Comparison of ENCODE assay signal across 10 cellular contexts in the genomic region with DNA sequence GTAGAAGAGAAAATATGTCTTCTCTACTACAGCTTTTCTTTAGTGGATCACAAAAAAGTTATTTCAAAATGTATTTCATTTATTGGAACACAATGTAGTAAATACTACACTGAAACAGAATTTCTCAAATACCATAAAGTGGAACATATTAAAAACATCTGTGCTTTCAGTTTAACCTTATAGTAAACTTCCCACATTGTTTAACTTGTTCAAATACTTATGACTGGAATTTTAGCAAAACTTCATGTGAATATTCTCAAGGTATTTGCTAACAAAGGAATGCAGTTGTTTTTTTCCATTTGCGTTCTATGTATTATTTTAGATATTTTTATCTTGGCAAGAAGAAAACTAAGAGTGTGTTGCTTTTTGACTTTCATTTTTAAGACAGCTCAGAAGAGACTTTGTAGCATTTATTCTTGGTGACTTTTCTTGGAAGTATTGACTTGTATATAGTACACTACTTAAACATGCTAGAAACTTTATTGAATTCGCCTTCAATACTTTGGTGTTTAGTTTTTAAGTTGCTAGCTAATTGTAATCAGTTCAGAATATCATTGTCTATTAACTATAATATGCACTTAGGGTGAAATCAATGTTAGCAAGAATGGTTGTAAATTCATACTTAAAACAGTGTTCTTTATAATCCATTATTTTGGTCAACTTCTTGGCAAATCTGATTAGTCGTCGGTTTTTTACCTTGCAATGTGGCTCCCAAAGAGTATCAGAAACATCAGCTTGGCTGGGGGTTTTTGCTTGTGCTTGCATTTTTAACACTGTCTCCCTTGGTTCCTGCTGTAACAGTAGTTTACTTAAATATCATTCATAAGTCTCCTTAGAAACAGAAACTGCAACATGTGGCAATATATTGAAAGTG. TPM values are rescaled to one million over a fixed set of nuclear protein-coding genes. Genes with fewer than 3 reads are reported as not detected.
A peak's percentile ranks its signal among the peaks of the same experiment; 100 is the strongest.
DNase-seq lines count a peak whose midpoint lies in the region; ATAC-seq, FAIRE-seq and TF ChIP-seq lines count a peak whose summit lies in the region.
"Had no signal": no experiment of that assay in that cellular context is flagged by ENCODE, and none has a peak within 500 bp of the region (broad histone marks: within the 10 kb centered on the region; RNA-seq: fewer than 3 reads in every experiment).

No MANE protein-coding gene starts in this region.

- no peaks in the 10 kb centered on the region for H4K20me1 ChIP-seq in OCI-LY7 (ENCODE audit: insufficient read depth, low read length)

- no peak overlapping the region for H3K4me3 Mint-ChIP-seq in activated CD4-positive, alpha-beta T cell treated with anti-CD3 and anti-CD28 coated beads, Interleukin-2, amount 10 ng/mL, durations not matched to agents 24 days and 14 days
- H3K4me3 Mint-ChIP-seq: CD14-positive monocyte had no signal

- H3K79me2 ChIP-seq in OCI-LY7 (ENCODE audit: insufficient read depth, low read depth, low read length) = no peaks in the 10 kb centered on the region

- no peak overlapping the region for H3K4me2 ChIP-seq in OCI-LY7 (ENCODE audit: low read length)

- DNase-seq in AG09319 (ENCODE audit: extremely low read depth, low read depth) (peak; percentile 43), OCI-LY7 (ENCODE audit: low spot score) (no peak), WERI-Rb-1 (no peak)
- no peak for DNase-seq in activated naive CD4-positive, alpha-beta T cell treated with anti-CD3 and anti-CD28 coated beads, Interleukin-2, amount 50 U/mL, for 72 hours (ENCODE audit: low spot score in 2 of 2)
- no peak for DNase-seq in activated CD4-positive, alpha-beta T cell treated with anti-CD3 and anti-CD28 coated beads, Interleukin-2, amount 10 ng/mL, durations not matched to agents 24 days and 14 days
- DNase-seq in effector CD4-positive, alpha-beta T cell = no peak
- DNase-seq: stimulated activated CD4-positive, alpha-beta T cell treated with anti-CD3 and anti-CD28 coated beads, Interleukin-2, amount 100 ng/mL, for 24 hours had no signal

- FAIRE-seq in islet of Langerhans (lab: Jason Lieb, UNC) = peak; percentile 79

- POLR2A ChIA-PET in OCI-LY7 (lab: Charles Lee) = interaction anchor here (0.6 to 1.9 kb wide), 4 partner anchors 9 to 185 kb away, joined by 3 to 6 read pairs (median 3); no protein-coding TSS in a partner anchor

- peaks cover 50% of the 10 kb centered on the region for H3K27me3 Mint-ChIP-seq in activated CD4-positive, alpha-beta T cell treated with anti-CD3 and anti-CD28 coated beads, Interleukin-2, amount 10 ng/mL, durations not matched to agents 24 days and 14 days

- no peaks in the 10 kb centered on the region for H3K36me3 ChIP-seq in OCI-LY7 (ENCODE audit: insufficient read depth, low read length)
- no peaks in the 10 kb centered on the region for H3K36me3 ChIP-seq in WERI-Rb-1

- ATAC-seq in GM19455 (IDR thresholded peaks at IDR 0.05; ENCODE audit: unreplicated experiment) = peak; percentile 34
- no peak for ATAC-seq in activated naive CD4-positive, alpha-beta T cell treated with anti-CD3 and anti-CD28 coated beads, Interleukin-2, amount 50 U/mL, for 72 hours

- 0 out of 2 replicates have a peak overlapping the region, but pooled peaks have one; percentile 6 for H2AFZ ChIP-seq in OCI-LY7 (ENCODE audit: low read length)

- no peaks in the 10 kb centered on the region for H3K27me3 ChIP-seq in WERI-Rb-1 (ENCODE audit: insufficient read depth, low read depth, severe bottlenecking)

- TF ChIP-seq CTCF in AG09319 (IDR thresholded peaks at IDR 0.05; ENCODE audit: low read depth, low read length) (no peak), OCI-LY7 (conservative IDR thresholded peaks at IDR 0.05; ENCODE audit: low read length) (no peak), WERI-Rb-1 (IDR thresholded peaks at IDR 0.05; ENCODE audit: low read depth, low read length) (no peak)

- no peak overlapping the region for H3K27ac Mint-ChIP-seq in activated naive CD4-positive, alpha-beta T cell treated with anti-CD3 and anti-CD28 coated beads, Interleukin-2, amount 50 U/mL, for 72 hours
- H3K27ac Mint-ChIP-seq in activated CD4-positive, alpha-beta T cell treated with anti-CD3 and anti-CD28 coated beads, Interleukin-2, amount 10 ng/mL, durations not matched to agents 24 days and 14 days = no peak overlapping the region
- H3K27ac Mint-ChIP-seq: CD14-positive monocyte had no signal

- no peaks in the 10 kb centered on the region for H3K9me2 ChIP-seq in OCI-LY7 (ENCODE audit: insufficient read depth, low read length)

- peaks cover 13% of the 10 kb centered on the region for H3K4me1 ChIP-seq in OCI-LY7 (ENCODE audit: insufficient read depth, low read length, poor library complexity, severe bottlenecking)

- no peaks in the 10 kb centered on the region for H3K9me3 Mint-ChIP-seq in activated naive CD4-positive, alpha-beta T cell treated with anti-CD3 and anti-CD28 coated beads, Interleukin-2, amount 50 U/mL, for 72 hours
- no peaks in the 10 kb centered on the region for H3K9me3 Mint-ChIP-seq in activated CD4-positive, alpha-beta T cell treated with anti-CD3 and anti-CD28 coated beads, Interleukin-2, amount 10 ng/mL, durations not matched to agents 24 days and 14 days
- H3K9me3 Mint-ChIP-seq: CD14-positive monocyte had no signal

- BruUV-seq in OCI-LY7 (replicated peaks; lab: Mats Ljungman, UMichigan) = no TSS peak

- H3K4me3 ChIP-seq in OCI-LY7 (ENCODE audit: low read depth, low read length, poor library complexity, severe bottlenecking) (no peak overlapping the region), WERI-Rb-1 (ENCODE audit: low read depth, low read length) (no peak overlapping the region)

- CTCF ChIA-PET in OCI-LY7 (lab: Charles Lee; ENCODE audit: unreplicated experiment) = no interaction called here

- no peak overlapping the region for H3K27ac ChIP-seq in OCI-LY7 (ENCODE audit: low read depth, low read length, poor library complexity, severe bottlenecking)
- no peak overlapping the region for H3K27ac ChIP-seq in WERI-Rb-1

- intact Hi-C loops in OCI-LY7 (cut with micrococcal nuclease; ENCODE audit: unreplicated experiment) = no loop called here
- intact Hi-C loops in activated CD4-positive, alpha-beta T cell treated with anti-CD3 and anti-CD28 coated beads, Interleukin-2, amount 10 ng/mL, durations not matched to agents 24 days and 14 days (cut with micrococcal nuclease) = no loop called here

- no peaks in the 10 kb centered on the region for H3K36me3 Mint-ChIP-seq in activated naive CD4-positive, alpha-beta T cell treated with anti-CD3 and anti-CD28 coated beads, Interleukin-2, amount 50 U/mL, for 72 hours
- H3K36me3 Mint-ChIP-seq in activated CD4-positive, alpha-beta T cell treated with anti-CD3 and anti-CD28 coated beads, Interleukin-2, amount 10 ng/mL, durations not matched to agents 24 days and 14 days (ENCODE audit: low read depth) = peaks cover 1% of the 10 kb centered on the region
- H3K36me3 Mint-ChIP-seq: CD14-positive monocyte had no signal

- peaks cover 21% of the 10 kb centered on the region for H3K4me1 Mint-ChIP-seq in activated CD4-positive, alpha-beta T cell treated with anti-CD3 and anti-CD28 coated beads, Interleukin-2, amount 10 ng/mL, durations not matched to agents 24 days and 14 days

- no peaks in the 10 kb centered on the region for H3K9me3 ChIP-seq in OCI-LY7 (ENCODE audit: low read length)
- H3K9me3 ChIP-seq in WERI-Rb-1 (ENCODE audit: severe bottlenecking) = no peaks in the 10 kb centered on the region

RNA-seq across cellular contexts. Expression of a gene that starts 5.0 kb away (rescaled TPM):
- total RNA-seq in OCI-LY7 (2014; rRNA removed; shearing (Covaris generic)) = 0.93 and 4.0 TPM in 2 replicates
- 0.51 and 0.81 TPM in 2 replicates for total RNA-seq in OCI-LY7 (2022)
- 1 to 10 TPM; 6.6 to 9.7 TPM for total RNA-seq in activated naive CD4-positive, alpha-beta T cell treated with anti-CD3 and anti-CD28 coated beads, Interleukin-2, amount 50 U/mL, for 72 hours
- total RNA-seq in activated CD4-positive, alpha-beta T cell treated with anti-CD3 and anti-CD28 coated beads, Interleukin-2, amount 10 ng/mL, durations not matched to agents 24 days and 14 days = 0.37 and 0.45 TPM in 2 replicates

RNA-seq across cellular contexts. Expression of a gene that starts 43.4 kb away (rescaled TPM):
- total RNA-seq in OCI-LY7 (2014; rRNA removed; shearing (Covaris generic)) = not detected in 2 replicates
- not detected in 2 replicates for total RNA-seq in OCI-LY7 (2022)
- total RNA-seq in activated naive CD4-positive, alpha-beta T cell treated with anti-CD3 and anti-CD28 coated beads, Interleukin-2, amount 50 U/mL, for 72 hours = not detected
- not detected in 2 replicates for total RNA-seq in activated CD4-positive, alpha-beta T cell treated with anti-CD3 and anti-CD28 coated beads, Interleukin-2, amount 10 ng/mL, durations not matched to agents 24 days and 14 days
